In the genomic region with DNA sequence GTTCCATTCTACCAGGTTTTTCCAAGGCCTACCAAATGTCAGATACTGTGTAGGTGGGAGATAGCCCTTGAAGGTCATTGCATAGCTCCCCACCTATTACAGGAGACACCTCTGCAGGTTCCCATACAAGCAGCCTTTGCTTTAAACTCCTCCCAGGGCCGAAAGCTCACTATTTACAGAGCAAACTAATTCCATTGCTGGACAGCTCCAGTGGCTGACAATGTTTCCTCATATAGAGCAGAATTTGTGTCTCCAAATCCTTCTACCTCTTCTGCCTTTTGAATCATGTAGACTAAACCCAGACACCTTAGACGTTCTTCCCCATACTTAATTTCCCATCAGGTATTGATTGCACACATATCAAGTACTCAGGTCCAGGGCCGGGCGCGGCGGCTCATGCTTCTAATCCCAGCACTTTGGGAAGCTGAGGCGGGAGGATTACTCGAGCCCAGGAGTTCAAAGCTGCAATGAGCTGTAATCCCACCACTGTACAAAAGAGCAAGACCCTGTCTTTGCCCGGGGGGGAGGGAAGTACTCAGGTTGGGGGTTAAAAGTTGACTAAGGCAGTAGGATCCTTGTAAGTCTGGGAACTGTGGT, we compare ENCODE assay signal across 13 cellular contexts. TPM values are rescaled to one million over a fixed set of nuclear protein-coding genes. Genes with fewer than 3 reads are reported as not detected.
A peak's percentile ranks its signal among the peaks of the same experiment; 100 is the strongest.
DNase-seq lines count a peak whose midpoint lies in the region; ATAC-seq and TF ChIP-seq lines count a peak whose summit lies in the region.
"Had no signal": no experiment of that assay in that cellular context is flagged by ENCODE, and none has a peak within 500 bp of the region (broad histone marks: within the 10 kb centered on the region; RNA-seq: fewer than 3 reads in every experiment).

No MANE protein-coding gene starts in this region.

- 80% methylated on average over 8 of the region's 9 CpGs for WGBS in mammary epithelial cell (ENCODE audit: low coverage, missing lambda C conversion rate)

- H3K9ac ChIP-seq in mammary epithelial cell (ENCODE audit: insufficient read depth, low read length) = no peak overlapping the region

- H3K27ac Mint-ChIP-seq in activated CD8-positive, alpha-beta T cell treated with anti-CD3 and anti-CD28 coated beads, Interleukin-2, amount 10 ng/mL, durations not matched to agents 7 days and 5 days = no peak overlapping the region
- peak overlapping the region; percentile 37 for H3K27ac Mint-ChIP-seq in type B pancreatic cell
- H3K27ac Mint-ChIP-seq: CD14-positive monocyte had no signal

- H2AFZ ChIP-seq in mammary epithelial cell (ENCODE audit: low read depth, low read length) = no peak overlapping the region

- peaks cover 37% of the 10 kb centered on the region for H3K27me3 Mint-ChIP-seq in activated CD8-positive, alpha-beta T cell treated with anti-CD3 and anti-CD28 coated beads, Interleukin-2, amount 10 ng/mL, durations not matched to agents 7 days and 5 days (ENCODE audit: low read depth)
- H3K27me3 Mint-ChIP-seq in type B pancreatic cell = peaks cover 55% of the 10 kb centered on the region

- H3K4me2 ChIP-seq in mammary epithelial cell (ENCODE audit: insufficient read depth, low read depth, low read length) = no peak overlapping the region

- H3K4me1 Mint-ChIP-seq in activated CD8-positive, alpha-beta T cell treated with anti-CD3 and anti-CD28 coated beads, Interleukin-2, amount 10 ng/mL, durations not matched to agents 7 days and 5 days (ENCODE audit: low read depth) = peaks cover 5% of the 10 kb centered on the region
- peaks cover 6% of the 10 kb centered on the region for H3K4me1 Mint-ChIP-seq in type B pancreatic cell (ENCODE audit: unreplicated experiment)

- dilution Hi-C loops in mammary epithelial cell (cut with HindIII; ENCODE audit: low sequenced_read_pairs) = no loop called here

- peak overlapping the region; percentile 22 for H3K4me3 Mint-ChIP-seq in activated CD8-positive, alpha-beta T cell treated with anti-CD3 and anti-CD28 coated beads, Interleukin-2, amount 10 ng/mL, durations not matched to agents 7 days and 5 days
- peak overlapping the region; percentile 88 for H3K4me3 Mint-ChIP-seq in type B pancreatic cell

- peaks cover 16% of the 10 kb centered on the region for H3K4me1 ChIP-seq in mammary epithelial cell (ENCODE audit: insufficient read depth, low read length)
- H3K4me1 ChIP-seq: foreskin keratinocyte had no signal

- H3K27ac ChIP-seq in mammary epithelial cell (ENCODE audit: insufficient read depth, low read depth, low read length) = no peak overlapping the region
- H3K27ac ChIP-seq in brain microvascular endothelial cell = no peak overlapping the region
- H3K27ac ChIP-seq: foreskin keratinocyte, lower lobe of right lung, vagina had no signal

- POLR2A ChIA-PET in activated CD8-positive, alpha-beta T cell treated with anti-CD3 and anti-CD28 coated beads, Interleukin-2, amount 10 ng/mL, durations not matched to agents 7 days and 5 days (lab: Charles Lee) = no interaction called here

- in situ Hi-C loops in T47D (cut with HindIII; ENCODE audit: low pct_unique_long_range_greater_than_20kb, low sequenced_read_pairs) = no loop called here
- in situ Hi-C loops in mammary epithelial cell (cut with MboI; ENCODE audit: low sequenced_read_pairs in 2 of 2) = no loop called here
- in situ Hi-C loops in brain microvascular endothelial cell (cut with HindIII; ENCODE audit: low pct_ligation_motif_present, low sequenced_read_pairs) = no loop called here

- H3K4me3 ChIP-seq in mammary epithelial cell (replicated peaks in 1 of 3; ENCODE audit: insufficient read depth in 1 of 3, low read depth in 2 of 3, low read length in 3 of 3) (no peak overlapping the region), brain microvascular endothelial cell (ENCODE audit: low read depth, low read length) (no peak overlapping the region)
- H3K4me3 ChIP-seq: lower lobe of right lung had no signal

- CTCF ChIA-PET in mammary epithelial cell (lab: Charles Lee; ENCODE audit: low non-redundant PET) = no interaction called here
- CTCF ChIA-PET in activated CD8-positive, alpha-beta T cell treated with anti-CD3 and anti-CD28 coated beads, Interleukin-2, amount 10 ng/mL, durations not matched to agents 7 days and 5 days (lab: Charles Lee) = no interaction called here

- H4K20me1 ChIP-seq in mammary epithelial cell (ENCODE audit: insufficient read depth, low read length) = no peaks in the 10 kb centered on the region

- TF ChIP-seq CTCF in mammary epithelial cell (conservative IDR thresholded peaks at IDR 0.05 in 1 of 2, IDR thresholded peaks at IDR 0.05 in 1 of 2; ENCODE audit: extremely low read depth in 1 of 2, insufficient read depth in 1 of 2, low read depth in 1 of 2, low read length in 2 of 2) = no peak
- no peak for TF ChIP-seq CTCF in type B pancreatic cell (conservative IDR thresholded peaks at IDR 0.05)
- no peak for TF ChIP-seq CTCF in brain microvascular endothelial cell (IDR thresholded peaks at IDR 0.05; ENCODE audit: low read depth, low read length, missing control alignments)

- peaks cover 5% of the 10 kb centered on the region for H3K36me3 Mint-ChIP-seq in activated CD8-positive, alpha-beta T cell treated with anti-CD3 and anti-CD28 coated beads, Interleukin-2, amount 10 ng/mL, durations not matched to agents 7 days and 5 days (ENCODE audit: low read depth)
- H3K36me3 Mint-ChIP-seq in type B pancreatic cell = no peaks in the 10 kb centered on the region
- H3K36me3 Mint-ChIP-seq: CD14-positive monocyte had no signal

- H3K36me3 ChIP-seq in mammary epithelial cell (ENCODE audit: insufficient read depth, low read length) (no peaks in the 10 kb centered on the region), brain microvascular endothelial cell (replicated peaks) (no peaks in the 10 kb centered on the region)
- H3K36me3 ChIP-seq: lower lobe of right lung, vagina had no signal

- intact Hi-C loops in mammary epithelial cell (cut with micrococcal nuclease) = no loop called here

- no peaks in the 10 kb centered on the region for H3K9me3 Mint-ChIP-seq in activated CD8-positive, alpha-beta T cell treated with anti-CD3 and anti-CD28 coated beads, Interleukin-2, amount 10 ng/mL, durations not matched to agents 7 days and 5 days (ENCODE audit: insufficient read depth)
- H3K9me3 Mint-ChIP-seq in type B pancreatic cell = no peaks in the 10 kb centered on the region

- ATAC-seq in activated CD8-positive, alpha-beta T cell treated with anti-CD3 and anti-CD28 coated beads, Interleukin-2, amount 10 ng/mL, durations not matched to agents 7 days and 5 days = no peak
- ATAC-seq: foreskin keratinocyte had no signal

- H3K79me2 ChIP-seq in mammary epithelial cell (ENCODE audit: insufficient read depth, low read length) = no peaks in the 10 kb centered on the region

- H3K27me3 ChIP-seq in mammary epithelial cell (ENCODE audit: insufficient read depth, low read length) (peaks cover 7% of the 10 kb centered on the region), brain microvascular endothelial cell (replicated peaks) (peaks cover 33% of the 10 kb centered on the region)
- H3K27me3 ChIP-seq: vagina had no signal

- BruUV-seq in mammary epithelial cell (replicated peaks; lab: Mats Ljungman, UMichigan) = no TSS peak

- DNase-seq in T47D (ENCODE audit: low read depth in 1 of 2, low spot score in 1 of 2) (peak; percentile 50 to 83), mammary epithelial cell (no peak), glomerular endothelial cell (ENCODE audit: extremely low read depth, low read depth, low spot score) (peak; percentile 2), type B pancreatic cell (ENCODE audit: extremely low spot score, unreplicated experiment) (no peak), NCI-H345 treated with DMSO at 0.1 percent for 48 hours (lab: John Stamatoyannopoulos, UW; ENCODE audit: unreplicated experiment) (no peak), NCI-H510A treated with DMSO at 0.1 percent for 48 hours (lab: John Stamatoyannopoulos, UW) (no peak), brain microvascular endothelial cell (no peak)
- DNase-seq in activated CD8-positive, alpha-beta T cell treated with anti-CD3 and anti-CD28 coated beads, Interleukin-2, amount 10 ng/mL, durations not matched to agents 7 days and 5 days = no peak
- DNase-seq: foreskin keratinocyte, lower lobe of right lung, NCI-H2107 had no signal

- H3K9me3 ChIP-seq in mammary epithelial cell (replicated peaks; ENCODE audit: insufficient read depth, low read length) = no peaks in the 10 kb centered on the region
- H3K9me3 ChIP-seq: lower lobe of right lung, vagina had no signal

RNA-seq across cellular contexts. Expression of a gene that starts 2.1 kb away (rescaled TPM):
- total RNA-seq in mammary epithelial cell (1 to 10 TPM in 1 of 2 donors, under 1 TPM in 1; 0.52 to 2.0 TPM), glomerular endothelial cell (0.24 TPM in 1 of 2 replicates, not detected in the other), type B pancreatic cell (ENCODE audit: low replicate concordance) (1.7 and 2.0 TPM in 2 replicates)
- 0.54 TPM for polyA plus RNA-seq in mammary epithelial cell
- not detected for polyA minus RNA-seq in mammary epithelial cell
- total RNA-seq in activated CD8-positive, alpha-beta T cell treated with anti-CD3 and anti-CD28 coated beads, Interleukin-2, amount 10 ng/mL, durations not matched to agents 7 days and 5 days = under 1 TPM; 0.13 to 0.23 TPM
- polyA plus RNA-seq: CD14-positive monocyte had no signal

Comparison
In these comparisons a context has a peak if more than half of its experiments do, and no peak if none do; other contexts are left out.
1. DNase-seq: peak in T47D (2 of 2) and glomerular endothelial cell (single experiment); none in mammary epithelial cell (single experiment), activated CD8-positive, alpha-beta T cell treated with anti-CD3 and anti-CD28 coated beads, Interleukin-2, amount 10 ng/mL, durations not matched to agents 7 days and 5 days (single experiment), type B pancreatic cell (single experiment), NCI-H345 treated with DMSO at 0.1 percent for 48 hours (single experiment), NCI-H510A treated with DMSO at 0.1 percent for 48 hours (single experiment) and brain microvascular endothelial cell (single experiment).